8 cellular contexts compared by ENCODE assay signal in the genomic region with DNA sequence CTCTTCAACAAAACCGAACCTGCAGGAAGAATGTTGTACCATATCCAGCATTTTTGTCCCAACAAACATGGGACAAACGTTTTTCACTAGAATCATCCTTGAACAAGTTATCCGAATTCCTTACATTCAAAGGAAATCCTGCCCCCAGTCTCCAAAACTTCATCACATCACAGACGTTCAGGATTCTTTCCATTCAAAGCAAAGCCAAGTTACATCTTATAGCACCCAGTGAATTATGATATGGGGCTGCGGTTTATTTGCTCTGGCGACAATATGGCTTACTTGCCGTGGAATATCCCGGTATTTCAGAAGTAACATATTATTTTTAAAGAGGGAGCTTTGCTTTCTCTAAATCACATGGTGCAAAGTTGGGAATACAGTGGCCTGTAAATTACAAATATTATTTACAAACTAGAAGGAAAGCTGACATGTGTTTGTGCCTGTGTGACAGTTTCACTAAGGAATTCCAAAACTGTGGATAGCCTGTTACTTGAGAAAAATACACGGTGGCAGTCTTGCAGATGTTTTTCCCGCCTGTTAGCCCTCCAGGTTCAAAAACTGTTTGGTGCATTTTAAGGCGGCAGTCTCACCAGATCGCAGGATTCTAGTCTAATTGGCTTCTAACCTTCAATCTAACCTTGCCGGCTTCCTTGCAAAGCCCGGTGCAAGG. TPM values are rescaled to one million over a fixed set of nuclear protein-coding genes. Genes with fewer than 3 reads are reported as not detected.
DNase-seq lines count a peak whose midpoint lies in the region; ATAC-seq and TF ChIP-seq lines count a peak whose summit lies in the region.

No MANE protein-coding gene starts in this region.

- no peaks in the 10 kb centered on the region for H3K27me3 Mint-ChIP-seq in activated T-cell treated with anti-CD3 and anti-CD28 coated beads, Interleukin-2, amount 50 U/mL, for 24 hours

- H3K27ac Mint-ChIP-seq in activated T-cell treated with anti-CD3 and anti-CD28 coated beads, Interleukin-2, amount 50 U/mL, for 24 hours, result peak overlapping the region; percentile 92

- peaks cover 58% of the 10 kb centered on the region for H3K4me1 Mint-ChIP-seq in activated T-cell treated with anti-CD3 and anti-CD28 coated beads, Interleukin-2, amount 50 U/mL, for 24 hours (ENCODE audit: low read depth)

- no peak for TF ChIP-seq EP300 in tibial nerve (IDR thresholded peaks at IDR 0.05)

- H3K36me3 ChIP-seq in adrenal gland (replicated peaks in 1 of 2) (no peaks in the 10 kb centered on the region), liver (ENCODE audit: control insufficient read depth in 4 of 4, insufficient read depth in 3 of 4, low read depth in 1 of 4, low read length in 3 of 4) (no peaks in the 10 kb centered on the region), tibial nerve (no peaks in the 10 kb centered on the region)

- peaks cover 9 to 45% of the 10 kb centered on the region in 2 donors for H3K4me1 ChIP-seq in adrenal gland (replicated peaks in 1 of 2)
- peaks cover 0 to 18% (median 15%) of the 10 kb centered on the region in 4 donors for H3K4me1 ChIP-seq in liver (ENCODE audit: control insufficient read depth in 4 of 4, insufficient read depth in 4 of 4, low read length in 3 of 4)
- H3K4me1 ChIP-seq in tibial nerve, result peaks cover 4 to 51% (median 38%) of the 10 kb centered on the region in 4 donors

- no peak for ATAC-seq in HG03045 (IDR thresholded peaks at IDR 0.05; ENCODE audit: unreplicated experiment)

- WGBS in adrenal gland, 4 donors, result 13 to 20% (median 14%) methylated on average over 14 of the region's 14 CpGs
- WGBS in liver, result 15% methylated on average over 14 of the region's 14 CpGs
- 6 to 7% methylated on average over 14 of the region's 14 CpGs for WGBS in tibial nerve, 2 donors

- TF ChIP-seq CTCF in adrenal gland (IDR thresholded peaks at IDR 0.05), result no peak
- TF ChIP-seq CTCF in liver (IDR thresholded peaks at IDR 0.05; ENCODE audit: low read depth, low read length, missing input control), result no peak
- TF ChIP-seq CTCF in tibial nerve (IDR thresholded peaks at IDR 0.05), result no peak
- TF ChIP-seq CTCF in GM13976 (IDR thresholded peaks at IDR 0.05; ENCODE audit: borderline replicate concordance, control extremely low read depth, extremely low read depth, insufficient read depth, missing control alignments), result no peak

- intact Hi-C loops in adrenal gland (cut with DNase I), result no loop called here

- H3K9me3 ChIP-seq in adrenal gland (replicated peaks in 1 of 3) (no peaks in the 10 kb centered on the region), liver (ENCODE audit: control insufficient read depth in 4 of 4, low read length in 3 of 4) (no peaks in the 10 kb centered on the region), tibial nerve (no peaks in the 10 kb centered on the region)

- peaks cover 43% of the 10 kb centered on the region for H3K36me3 Mint-ChIP-seq in activated T-cell treated with anti-CD3 and anti-CD28 coated beads, Interleukin-2, amount 50 U/mL, for 24 hours (ENCODE audit: low read depth)

- H3K9ac ChIP-seq in liver (ENCODE audit: low read depth in 1 of 2, low read length in 2 of 2), result peak overlapping the region; percentile 96 to 99

- peak overlapping the region; percentile 96 for H3K4me3 Mint-ChIP-seq in activated T-cell treated with anti-CD3 and anti-CD28 coated beads, Interleukin-2, amount 50 U/mL, for 24 hours

- H3K27me3 ChIP-seq in adrenal gland (no peaks in the 10 kb centered on the region), liver (ENCODE audit: control insufficient read depth in 4 of 4, insufficient read depth in 4 of 4, low read length in 3 of 4) (no peaks in the 10 kb centered on the region), tibial nerve (no peaks in the 10 kb centered on the region)

- peaks cover 5% of the 10 kb centered on the region for H3K9me3 Mint-ChIP-seq in activated T-cell treated with anti-CD3 and anti-CD28 coated beads, Interleukin-2, amount 50 U/mL, for 24 hours

- no peak for DNase-seq in activated T-cell treated with anti-CD3 and anti-CD28 coated beads, Interleukin-2, amount 50 U/mL, for 24 hours
- DNase-seq in activated T-cell treated with anti-CD3 and anti-CD28 coated beads, Interleukin-2, amount 50 U/mL, for 48 hours, result no peak
- DNase-seq in adrenal gland, result no peak
- DNase-seq in tibial nerve (ENCODE audit: low spot score in 2 of 2), result no peak
- no peak for DNase-seq in NCI-H2196 treated with DMSO at 0.1 percent for 48 hours (lab: John Stamatoyannopoulos, UW; ENCODE audit: unreplicated experiment)
- DNase-seq in GM13976 (ENCODE audit: low spot score), result no peak

- H3K27ac ChIP-seq in adrenal gland (peak overlapping the region; percentile 81 to 98 (median 96)), liver (ENCODE audit: low read depth in 1 of 2, low read length in 2 of 2) (peak overlapping the region; percentile 98 to 99), tibial nerve (peak overlapping the region; percentile 99 to 100 (median 99))

- TF ChIP-seq POLR2A in adrenal gland (IDR thresholded peaks at IDR 0.05) (no peak), tibial nerve (IDR thresholded peaks at IDR 0.05) (no peak)

- in situ Hi-C loops in GM13976 (cut with MboI; ENCODE audit: low sequenced_read_pairs, unreplicated experiment), result no loop called here

- TF ChIP-seq RAD21 in liver (IDR thresholded peaks at IDR 0.05), result no peak

- H3K4me3 ChIP-seq in adrenal gland (peak overlapping the region; percentile 34 to 93 (median 78)), liver (ENCODE audit: low read depth in 1 of 3, low read length in 3 of 3) (peak overlapping the region; percentile 64 to 88 (median 82)), tibial nerve (peak overlapping the region; percentile 79 to 93 (median 89))

TF ChIP-seq in liver, 16 proteins besides CTCF, POLR2A, EP300 and RAD21:
- peak; percentile 3 for TF ChIP-seq YY1 (IDR thresholded peaks at IDR 0.05)
- TF ChIP-seq, protein P1, sequence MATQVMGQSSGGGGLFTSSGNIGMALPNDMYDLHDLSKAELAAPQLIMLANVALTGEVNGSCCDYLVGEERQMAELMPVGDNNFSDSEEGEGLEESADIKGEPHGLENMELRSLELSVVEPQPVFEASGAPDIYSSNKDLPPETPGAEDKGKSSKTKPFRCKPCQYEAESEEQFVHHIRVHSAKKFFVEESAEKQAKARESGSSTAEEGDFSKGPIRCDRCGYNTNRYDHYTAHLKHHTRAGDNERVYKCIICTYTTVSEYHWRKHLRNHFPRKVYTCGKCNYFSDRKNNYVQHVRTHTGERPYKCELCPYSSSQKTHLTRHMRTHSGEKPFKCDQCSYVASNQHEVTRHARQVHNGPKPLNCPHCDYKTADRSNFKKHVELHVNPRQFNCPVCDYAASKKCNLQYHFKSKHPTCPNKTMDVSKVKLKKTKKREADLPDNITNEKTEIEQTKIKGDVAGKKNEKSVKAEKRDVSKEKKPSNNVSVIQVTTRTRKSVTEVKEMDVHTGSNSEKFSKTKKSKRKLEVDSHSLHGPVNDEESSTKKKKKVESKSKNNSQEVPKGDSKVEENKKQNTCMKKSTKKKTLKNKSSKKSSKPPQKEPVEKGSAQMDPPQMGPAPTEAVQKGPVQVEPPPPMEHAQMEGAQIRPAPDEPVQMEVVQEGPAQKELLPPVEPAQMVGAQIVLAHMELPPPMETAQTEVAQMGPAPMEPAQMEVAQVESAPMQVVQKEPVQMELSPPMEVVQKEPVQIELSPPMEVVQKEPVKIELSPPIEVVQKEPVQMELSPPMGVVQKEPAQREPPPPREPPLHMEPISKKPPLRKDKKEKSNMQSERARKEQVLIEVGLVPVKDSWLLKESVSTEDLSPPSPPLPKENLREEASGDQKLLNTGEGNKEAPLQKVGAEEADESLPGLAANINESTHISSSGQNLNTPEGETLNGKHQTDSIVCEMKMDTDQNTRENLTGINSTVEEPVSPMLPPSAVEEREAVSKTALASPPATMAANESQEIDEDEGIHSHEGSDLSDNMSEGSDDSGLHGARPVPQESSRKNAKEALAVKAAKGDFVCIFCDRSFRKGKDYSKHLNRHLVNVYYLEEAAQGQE (IDR thresholded peaks at IDR 0.05), result no peak

RNA-seq across cellular contexts. Expression of a gene that starts 0.8 kb away (rescaled TPM):
- total RNA-seq in adrenal gland (100 to 1,000 TPM in 6 of 8 donors, 10 to 100 TPM in 2; 85.5 to 252 (median 149) TPM), liver (100 to 1,000 TPM in 1 of 2 donors, 10 to 100 TPM in 1; 98.6 to 110 TPM), tibial nerve (100 to 1,000 TPM; 353 to 653 (median 495) TPM)
- polyA plus RNA-seq in adrenal gland (10 to 100 TPM; 30.6 to 63.8 (median 36.2) TPM), liver (10 to 100 TPM; 17.1 to 25.9 TPM)
